In genomic region chr1:241638091-241638682, GRCh38 we compare ENCODE assay signal across 1 cellular context.
TF ChIP-seq lines count a peak whose summit lies in the region.

No MANE protein-coding gene starts in this region.

TF ChIP-seq in IMR-90, 13 proteins besides CTCF, POLR2A, EP300 and RAD21:
- TF ChIP-seq NFE2L2 (IDR thresholded peaks at IDR 0.05; ENCODE audit: low read depth, low read length), result no peak
